In genomic region chr2:212991120-212991519, GRCh38 we compare ENCODE assay signal across 17 cellular contexts.
A peak's percentile ranks its signal among the peaks of the same experiment; 100 is the strongest.
DNase-seq lines count a peak whose midpoint lies in the region; ATAC-seq lines count a peak whose summit lies in the region.
"Had no signal": no experiment of that assay in that cellular context is flagged by ENCODE, and none has a peak within 500 bp of the region (broad histone marks: within the 10 kb centered on the region; RNA-seq: fewer than 3 reads in every experiment).

No MANE protein-coding gene starts in this region.

- DNase-seq in activated naive CD4-positive, alpha-beta T cell treated with anti-CD3 and anti-CD28 coated beads for 36 hours = no peak
- no peak for DNase-seq in activated CD4-positive, alpha-beta T cell treated with anti-CD3 and anti-CD28 coated beads, Interleukin-2, amount 10 ng/mL, durations not matched to agents 7 days and 5 days
- no peak for DNase-seq in stimulated activated CD4-positive, alpha-beta T cell treated with anti-CD3 and anti-CD28 coated beads, Interleukin-15, amount 100 ng/mL, for 24 hours
- DNase-seq: activated CD8-positive, alpha-beta memory T cell treated with anti-CD3 and anti-CD28 coated beads, Interleukin-2, amount 50 U/mL, for 48 hours; COR-L47; effector CD8-positive, alpha-beta T cell; mucosa of descending colon; ovary; transverse colon had no signal

- H3K4me3 Mint-ChIP-seq in activated naive CD4-positive, alpha-beta T cell treated with anti-CD3 and anti-CD28 coated beads for 36 hours = no peak overlapping the region
- no peak overlapping the region for H3K4me3 Mint-ChIP-seq in activated CD4-positive, alpha-beta T cell treated with anti-CD3 and anti-CD28 coated beads, Interleukin-2, amount 10 ng/mL, durations not matched to agents 7 days and 5 days
- H3K4me3 Mint-ChIP-seq: activated naive CD8-positive, alpha-beta T cell; stimulated activated effector memory CD8-positive, alpha-beta T cell treated with anti-CD3 and anti-CD28 coated beads, Interleukin-12 subunit alpha, Interleukin-12 subunit beta, amount 100 ng/mL, for 72 hours had no signal

- no peaks in the 10 kb centered on the region for H3K4me1 Mint-ChIP-seq in activated naive CD4-positive, alpha-beta T cell treated with anti-CD3 and anti-CD28 coated beads for 36 hours (ENCODE audit: low read depth)
- no peaks in the 10 kb centered on the region for H3K4me1 Mint-ChIP-seq in activated CD4-positive, alpha-beta T cell treated with anti-CD3 and anti-CD28 coated beads, Interleukin-2, amount 10 ng/mL, durations not matched to agents 7 days and 5 days

- H3K36me3 Mint-ChIP-seq in activated naive CD4-positive, alpha-beta T cell treated with anti-CD3 and anti-CD28 coated beads for 36 hours (ENCODE audit: low read depth) = no peaks in the 10 kb centered on the region
- H3K36me3 Mint-ChIP-seq in activated CD4-positive, alpha-beta T cell treated with anti-CD3 and anti-CD28 coated beads, Interleukin-2, amount 10 ng/mL, durations not matched to agents 7 days and 5 days (ENCODE audit: low read depth) = peaks cover 2% of the 10 kb centered on the region

- peaks cover 2% of the 10 kb centered on the region for H3K9me3 Mint-ChIP-seq in activated naive CD4-positive, alpha-beta T cell treated with anti-CD3 and anti-CD28 coated beads for 36 hours
- H3K9me3 Mint-ChIP-seq in activated CD4-positive, alpha-beta T cell treated with anti-CD3 and anti-CD28 coated beads, Interleukin-2, amount 10 ng/mL, durations not matched to agents 7 days and 5 days = no peaks in the 10 kb centered on the region

- CTCF ChIA-PET in activated naive CD4-positive, alpha-beta T cell treated with anti-CD3 and anti-CD28 coated beads for 36 hours (lab: Charles Lee) = no interaction called here
- CTCF ChIA-PET in activated CD4-positive, alpha-beta T cell treated with anti-CD3 and anti-CD28 coated beads, Interleukin-2, amount 10 ng/mL, durations not matched to agents 7 days and 5 days (lab: Charles Lee) = no interaction called here

- intact Hi-C loops in activated naive CD4-positive, alpha-beta T cell treated with anti-CD3 and anti-CD28 coated beads for 36 hours (cut with micrococcal nuclease) = no loop called here

- POLR2A ChIA-PET in activated CD4-positive, alpha-beta T cell treated with anti-CD3 and anti-CD28 coated beads, Interleukin-2, amount 10 ng/mL, durations not matched to agents 7 days and 5 days (lab: Charles Lee) = no interaction called here

- H3K27ac Mint-ChIP-seq in activated naive CD4-positive, alpha-beta T cell treated with anti-CD3 and anti-CD28 coated beads for 36 hours = no peak overlapping the region
- H3K27ac Mint-ChIP-seq in activated CD4-positive, alpha-beta T cell treated with anti-CD3 and anti-CD28 coated beads, Interleukin-2, amount 10 ng/mL, durations not matched to agents 7 days and 5 days = no peak overlapping the region
- H3K27ac Mint-ChIP-seq: activated naive CD8-positive, alpha-beta T cell; stimulated activated effector memory CD8-positive, alpha-beta T cell treated with anti-CD3 and anti-CD28 coated beads, Interleukin-12 subunit alpha, Interleukin-12 subunit beta, amount 100 ng/mL, for 72 hours had no signal

- H3K27me3 Mint-ChIP-seq in activated naive CD4-positive, alpha-beta T cell treated with anti-CD3 and anti-CD28 coated beads for 36 hours (ENCODE audit: low read depth) = no peaks in the 10 kb centered on the region
- no peaks in the 10 kb centered on the region for H3K27me3 Mint-ChIP-seq in activated CD4-positive, alpha-beta T cell treated with anti-CD3 and anti-CD28 coated beads, Interleukin-2, amount 10 ng/mL, durations not matched to agents 7 days and 5 days

- peak; percentile 72 for ATAC-seq in GM18519 (IDR thresholded peaks at IDR 0.05; ENCODE audit: low FRiP score, unreplicated experiment)
- peak; percentile 96 for ATAC-seq in GM21390 (IDR thresholded peaks at IDR 0.05; ENCODE audit: unreplicated experiment)
- peak; percentile 87 for ATAC-seq in HG02943 (IDR thresholded peaks at IDR 0.05; ENCODE audit: low read depth, unreplicated experiment)
- peak; percentile 56 for ATAC-seq in HG03558 (IDR thresholded peaks at IDR 0.05; ENCODE audit: extremely low read depth, unreplicated experiment)
- ATAC-seq in GM21528 (IDR thresholded peaks at IDR 0.05; ENCODE audit: low FRiP score, unreplicated experiment) = no peak
- ATAC-seq: activated CD4-positive, CD25-positive, alpha-beta regulatory T cell treated with anti-CD3 and anti-CD28 coated beads, Interleukin-2, amount 50 U/mL, for 24 hours; mucosa of descending colon; stimulated activated effector memory CD8-positive, alpha-beta T cell treated with anti-CD3 and anti-CD28 coated beads, Interleukin-12 subunit alpha, Interleukin-12 subunit beta, amount 100 ng/mL, for 72 hours had no signal
